8 cellular contexts compared by ENCODE assay signal in genomic region chr3:119463171-119464169, GRCh38. TPM values are rescaled to one million over a fixed set of nuclear protein-coding genes. Genes with fewer than 3 reads are reported as not detected.
A peak's percentile ranks its signal among the peaks of the same experiment; 100 is the strongest.
DNase-seq lines count a peak whose midpoint lies in the region; ATAC-seq and TF ChIP-seq lines count a peak whose summit lies in the region.

TSS of gene TMEM39A (minus strand) at chr3:119463615. CDS start at chr3:119462074, 1,541 bp downstream.

- H3F3A ChIP-seq in smooth muscle cell (ENCODE audit: low read depth), result no peaks in the 10 kb centered on the region

- H3K4me1 Mint-ChIP-seq in activated B cell treated with CpG ODN at 0.5 μM for 24 hours, result peaks cover 34% of the 10 kb centered on the region

- H3K36me3 Mint-ChIP-seq in activated B cell treated with CpG ODN at 0.5 μM for 24 hours (ENCODE audit: low read depth), result peaks cover 42% of the 10 kb centered on the region

- H2AFZ ChIP-seq in smooth muscle cell (ENCODE audit: low read depth), result peak within 1 kb of the TSS; percentile 84

- peak within 1 kb of the TSS; percentile 100 for H3K9ac ChIP-seq in smooth muscle cell (ENCODE audit: low read depth)

- no peaks in the 10 kb centered on the region for H3K9me3 ChIP-seq in smooth muscle cell (replicated peaks; ENCODE audit: low read depth)

- no peaks in the 10 kb centered on the region for H3K27me3 Mint-ChIP-seq in activated B cell treated with CpG ODN at 0.5 μM for 24 hours

- in situ Hi-C loops in GM18951 (cut with MboI; ENCODE audit: low sequenced_read_pairs, unreplicated experiment), result no loop called here

- peaks cover 6% of the 10 kb centered on the region for H3K36me3 ChIP-seq in smooth muscle cell (ENCODE audit: low read depth)

- no peaks in the 10 kb centered on the region for H3K9me3 Mint-ChIP-seq in activated B cell treated with CpG ODN at 0.5 μM for 24 hours

- intact Hi-C loops in activated B cell treated with CpG ODN at 0.5 μM for 24 hours (cut with micrococcal nuclease), result loop anchor here (1.0 to 2.0 kb wide), 11 partner anchors 35 to 886 kb away; partner anchors contain the start of genes CD80, CFAP91, COX17 and GSK3B

- H3K4me1 ChIP-seq in smooth muscle cell (ENCODE audit: low read depth), result peaks cover 31% of the 10 kb centered on the region

- H3K27me3 ChIP-seq in smooth muscle cell (ENCODE audit: low read depth), result no peaks in the 10 kb centered on the region

- ATAC-seq in HG03196 (IDR thresholded peaks at IDR 0.05; ENCODE audit: unreplicated experiment), result peak; percentile 95
- peak; percentile 88 for ATAC-seq in activated B cell treated with CpG ODN at 0.5 μM for 24 hours (ENCODE audit: low read depth)

- CTCF ChIA-PET in activated B cell treated with CpG ODN at 0.5 μM for 24 hours (lab: Charles Lee), result interaction anchor here (0.6 to 1.6 kb wide), 4 partner anchors 96 to 222 kb away, joined by 3 to 8 read pairs (median 4); partner anchors contain the start of gene CD80

- H3K27ac ChIP-seq in caudate nucleus (ENCODE audit: low read depth, low read length) (peak within 1 kb of the TSS; percentile 94), smooth muscle cell (ENCODE audit: low read depth) (peak within 1 kb of the TSS; percentile 96)

- peak within 1 kb of the TSS; percentile 98 for H3K4me3 Mint-ChIP-seq in activated B cell treated with CpG ODN at 0.5 μM for 24 hours

- H3K79me2 ChIP-seq in smooth muscle cell (ENCODE audit: low read depth), result peaks cover 49% of the 10 kb centered on the region

- H4K20me1 ChIP-seq in smooth muscle cell (ENCODE audit: low read depth), result peaks cover 37% of the 10 kb centered on the region

- DNase-seq in AG08395 (ENCODE audit: low spot score), result peak; percentile 100
- DNase-seq in NCI-H345 (lab: John Stamatoyannopoulos, UW), result peak; percentile 96
- DNase-seq in activated B cell treated with CpG ODN at 0.5 μM for 24 hours, result peak; percentile 99
- peak; percentile 57 to 100 (median 97) for DNase-seq in caudate nucleus (lab: John Stamatoyannopoulos, UW)
- peak; percentile 100 for DNase-seq in iPS-NIHi7 (ENCODE audit: extremely low spot score)
- peak; percentile 95 for DNase-seq in smooth muscle cell (lab: John Stamatoyannopoulos, UW; ENCODE audit: unreplicated experiment)

- peak within 1 kb of the TSS; percentile 97 for H3K4me3 ChIP-seq in smooth muscle cell

- peak within 1 kb of the TSS; percentile 97 for H3K27ac Mint-ChIP-seq in activated B cell treated with CpG ODN at 0.5 μM for 24 hours

- WGBS in smooth muscle cell (ENCODE audit: low lambda C conversion rate), result 7% methylated on average over 50 of the region's 51 CpGs

- no peak for TF ChIP-seq CTCF in activated B cell treated with CpG ODN at 0.5 μM for 24 hours (IDR thresholded peaks at IDR 0.05)
- TF ChIP-seq CTCF in smooth muscle cell (IDR thresholded peaks at IDR 0.05; ENCODE audit: borderline replicate concordance, insufficient read depth, poor library complexity, severe bottlenecking), result no peak

- TF ChIP-seq POLR2A in GM18951 (IDR thresholded peaks at IDR 0.05; ENCODE audit: extremely low read depth, insufficient read depth, insufficient read length), result peak; percentile 99

- POLR2A ChIA-PET in activated B cell treated with CpG ODN at 0.5 μM for 24 hours (lab: Charles Lee), result interaction anchor here (0.5 to 8.7 kb wide), 29 partner anchors 9 to 631 kb away, joined by 3 to 102 read pairs (median 6); partner anchors contain the start of genes ADPRH, ARHGAP31, B4GALT4 and COX17

- H3K4me2 ChIP-seq in smooth muscle cell, result peak within 1 kb of the TSS; percentile 96

RNA-seq across cellular contexts. Expression of gene TMEM39A, which starts in this region (rescaled TPM):
- total RNA-seq in activated B cell treated with CpG ODN at 0.5 μM for 24 hours (33.7 and 45.6 TPM in 2 replicates), smooth muscle cell (79.2 and 129 TPM in 2 replicates)
- polyA plus RNA-seq in smooth muscle cell, result 59.6 and 64.6 TPM in 2 replicates

Comparison
In these comparisons a context has a peak if more than half of its experiments do, and no peak if none do; other contexts are left out.
1. Peak in every context shown above with its lines: DNase-seq, ATAC-seq, H3K4me3 ChIP-seq and H3K27ac ChIP-seq.